Comparison of ENCODE assay signal across 8 cellular contexts in genomic region chr4:39697740-39698423, GRCh38. TPM values are rescaled to one million over a fixed set of nuclear protein-coding genes. Genes with fewer than 3 reads are reported as not detected.
DNase-seq lines count a peak whose midpoint lies in the region; TF ChIP-seq lines count a peak whose summit lies in the region.

Gene UBE2K, plus strand, starts transcription at chr4:39698136. Its CDS starts 192 bp downstream, at chr4:39698328.

- intact Hi-C loops in stomach (cut with DNase I; ENCODE audit: low total_unique reads), result loop anchor here (5.0 kb wide), 1 partner anchor 279 kb away; the partner anchor contains the start of gene PDS5A

- H3K27me3 ChIP-seq in neural cell (ENCODE audit: insufficient read depth, low read depth, low read length) (no peaks in the 10 kb centered on the region), stomach (no peaks in the 10 kb centered on the region)

- H3K9me2 ChIP-seq in neural cell (ENCODE audit: insufficient read depth, low read length), result no peaks in the 10 kb centered on the region

- no peaks in the 10 kb centered on the region for H3F3A ChIP-seq in neural cell (ENCODE audit: insufficient read depth, low read length, poor library complexity, severe bottlenecking)

- TF ChIP-seq EP300 in neural cell (conservative IDR thresholded peaks at IDR 0.05; ENCODE audit: poor library complexity, severe bottlenecking) (peak; percentile 41), stomach (IDR thresholded peaks at IDR 0.05) (no peak)

- peak; percentile 18 for TF ChIP-seq RAD21 in neural cell (conservative IDR thresholded peaks at IDR 0.05)

- H3K4me2 ChIP-seq in neural cell (ENCODE audit: low read length), result peak within 1 kb of the TSS; percentile 76

- H3K36me3 ChIP-seq in neural cell (ENCODE audit: insufficient read depth, low read length) (no peaks in the 10 kb centered on the region), stomach (peaks cover 6 to 7% (median 7%) of the 10 kb centered on the region in 4 donors)

- H3K4me1 ChIP-seq in stomach, result peaks cover 24 to 55% (median 45%) of the 10 kb centered on the region in 4 donors

- peak within 1 kb of the TSS; percentile 89 for H2AFZ ChIP-seq in neural cell (ENCODE audit: low read depth, low read length)

- no peaks in the 10 kb centered on the region for H4K20me1 ChIP-seq in neural cell (ENCODE audit: insufficient read depth)

- TF ChIP-seq POLR2A in Raji (IDR thresholded peaks at IDR 0.05; ENCODE audit: insufficient read depth, low read depth, low read length), result peak; percentile 94
- peak in 1 of 4 donors; percentile 52 for TF ChIP-seq POLR2A in stomach (IDR thresholded peaks at IDR 0.05)

- H3K4me3 ChIP-seq in LNCaP clone FGC (ENCODE audit: low read depth, low read length) (peak within 1 kb of the TSS; percentile 84), neural cell (ENCODE audit: low read length) (peak within 1 kb of the TSS; percentile 96), stomach (peak within 1 kb of the TSS; percentile 60 to 88 (median 82))

- peaks cover 42% of the 10 kb centered on the region for H3K79me2 ChIP-seq in neural cell (replicated peaks; ENCODE audit: insufficient read depth, low read length)

- DNase-seq in EH (ENCODE audit: low read depth), result peak; percentile 91
- DNase-seq in GOT3 (lab: John Stamatoyannopoulos, UW), result peak; percentile 74
- DNase-seq in LNCaP clone FGC (ENCODE audit: low read depth), result peak; percentile 55
- peak; percentile 96 for DNase-seq in activated effector memory CD4-positive, alpha-beta T cell treated with anti-CD3 and anti-CD28 coated beads, Interleukin-2, amount 50 U/mL, for 16 hours
- DNase-seq in fibroblast of the conjunctiva (ENCODE audit: low read depth), result peak; percentile 82
- DNase-seq in stomach, result peak; percentile 92

- H3K27ac ChIP-seq in neural cell (ENCODE audit: low read length) (peak within 1 kb of the TSS; percentile 97), stomach (peak within 1 kb of the TSS; percentile 90 to 100 (median 96))

- H3K9me3 ChIP-seq in neural cell (ENCODE audit: low read length), result no peaks in the 10 kb centered on the region
- H3K9me3 ChIP-seq in stomach, result no peaks in the 10 kb centered on the region

- TF ChIP-seq CTCF in LNCaP clone FGC (IDR thresholded peaks at IDR 0.05; ENCODE audit: control insufficient read depth, extremely low read depth, insufficient read depth), result no peak
- peak; percentile 28 for TF ChIP-seq CTCF in neural cell (IDR thresholded peaks at IDR 0.05; ENCODE audit: poor library complexity, severe bottlenecking)
- TF ChIP-seq CTCF in stomach (IDR thresholded peaks at IDR 0.05), result no peak

- peak within 1 kb of the TSS; percentile 97 for H3K9ac ChIP-seq in neural cell (ENCODE audit: low read length)

- 0 to 1% (median 0%) methylated on average over 41 to 84 of the region's 84 CpGs for WGBS in stomach, 5 donors

TF ChIP-seq in neural cell, 6 proteins besides CTCF, POLR2A, EP300 and RAD21:
- TF ChIP-seq SMC3 (conservative IDR thresholded peaks at IDR 0.05; ENCODE audit: poor library complexity), result no peak
- peak; percentile 95 for TF ChIP-seq POLR2AphosphoS5 (IDR thresholded peaks at IDR 0.05)
- TF ChIP-seq EZH2 (IDR thresholded peaks at IDR 0.05; ENCODE audit: borderline replicate concordance, insufficient read depth, low read length, poor library complexity, severe bottlenecking), result no peak
- peak; percentile 69 for TF ChIP-seq TAF1 (IDR thresholded peaks at IDR 0.05; ENCODE audit: low read depth)
- peak; percentile 71 for TF ChIP-seq REST (IDR thresholded peaks at IDR 0.05; ENCODE audit: borderline replicate concordance)
- peak; percentile 81 for TF ChIP-seq MXI1 (conservative IDR thresholded peaks at IDR 0.05; ENCODE audit: poor library complexity, severe bottlenecking)
TF ChIP-seq in neural cell: peak in this region for 4.

RNA-seq across cellular contexts. Expression of gene UBE2K, which starts in this region (rescaled TPM):
- polyA plus RNA-seq in neural cell (44.0 and 45.8 TPM in 2 replicates), stomach (10 to 100 TPM; 23.8 to 30.1 (median 24.1) TPM)
- polyA minus RNA-seq in neural cell, result 77.4 and 86.0 TPM in 2 replicates
- total RNA-seq in stomach, result 100 to 1,000 TPM in 1 of 5 donors, 10 to 100 TPM in 3, 1 to 10 TPM in 1; 7.0 to 187 (median 68.3) TPM

Comparison
In these comparisons a context has a peak if more than half of its experiments do, and no peak if none do; other contexts are left out.
1. Peak in every context shown above with its lines: DNase-seq, H3K4me3 ChIP-seq and H3K27ac ChIP-seq.